19 cellular contexts compared by ENCODE assay signal in the genomic region with DNA sequence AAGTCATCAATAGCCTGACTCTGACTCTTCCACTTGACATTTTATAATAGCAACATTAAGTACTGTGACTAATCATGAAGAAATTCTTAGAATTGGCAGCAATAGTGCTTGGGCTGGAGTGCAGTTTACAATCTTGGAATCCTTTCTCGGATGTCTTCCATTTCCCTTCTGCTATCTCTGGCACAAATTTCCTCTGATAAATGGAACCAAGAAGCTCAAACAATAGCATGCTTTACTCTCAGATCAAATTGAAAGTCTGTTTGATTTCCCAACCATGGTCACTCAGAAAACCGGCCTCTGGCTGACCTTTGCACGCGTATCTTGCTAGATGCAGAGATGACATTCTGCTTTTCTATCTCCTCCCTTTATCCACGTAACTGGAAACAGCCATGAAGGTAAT.
DNase-seq lines count a peak whose midpoint lies in the region; ATAC-seq and TF ChIP-seq lines count a peak whose summit lies in the region.
"Had no signal": no experiment of that assay in that cellular context is flagged by ENCODE, and none has a peak within 500 bp of the region (broad histone marks: within the 10 kb centered on the region; RNA-seq: fewer than 3 reads in every experiment).

No MANE protein-coding gene starts in this region.

- no peak overlapping the region for H3K4ac ChIP-seq in mesenchymal stem cell (ENCODE audit: low read depth in 1 of 2, low read length in 2 of 2)

- no peak overlapping the region for H2BK15ac ChIP-seq in mesenchymal stem cell (ENCODE audit: low read depth, poor library complexity, severe bottlenecking)

- H4K8ac ChIP-seq in mesenchymal stem cell (ENCODE audit: low read length) = no peak overlapping the region

- H2BK5ac ChIP-seq in mesenchymal stem cell (ENCODE audit: low read depth, low read length, poor library complexity, severe bottlenecking) = no peak overlapping the region

- H3K27ac ChIP-seq in mesenchymal stem cell (ENCODE audit: low read length, poor library complexity, severe bottlenecking) = no peak overlapping the region
- H3K27ac ChIP-seq: gastroesophageal sphincter, prostate gland, thyroid gland had no signal

- H3K18ac ChIP-seq in mesenchymal stem cell (ENCODE audit: low read depth in 1 of 2, low read length in 2 of 2) = no peak overlapping the region

- in situ Hi-C loops in KBM-7 (cut with MboI; ENCODE audit: low pct_unique_long_range_greater_than_20kb, low sequenced_read_pairs) = no loop called here

- no peak overlapping the region for H2AFZ ChIP-seq in mesenchymal stem cell (ENCODE audit: low read depth, low read length)

- no peak overlapping the region for H3K9ac ChIP-seq in mesenchymal stem cell (ENCODE audit: low read length)

- WGBS in mesenchymal stem cell = 53% methylated on average over 4 of the region's 5 CpGs

- no peak overlapping the region for H3K27ac Mint-ChIP-seq in endothelial cell (ENCODE audit: unreplicated experiment)
- H3K27ac Mint-ChIP-seq: activated T-cell treated with anti-CD3 and anti-CD28 coated beads, Interleukin-2, amount 50 U/mL, for 24 hours; CD4-positive, alpha-beta memory T cell; memory B cell had no signal

- H3K4me1 Mint-ChIP-seq in endothelial cell (ENCODE audit: unreplicated experiment) = no peaks in the 10 kb centered on the region
- H3K4me1 Mint-ChIP-seq: brain; CD4-positive, alpha-beta memory T cell had no signal

- no peaks in the 10 kb centered on the region for H3K79me1 ChIP-seq in mesenchymal stem cell (replicated peaks; ENCODE audit: low read length, poor library complexity, severe bottlenecking)

- H3K4me3 ChIP-seq in mesenchymal stem cell (ENCODE audit: insufficient read depth in 1 of 2, low read depth in 1 of 2, low read length in 2 of 2) = peak overlapping the region in 1 of 2 experiments; percentile 12
- H3K4me3 ChIP-seq: gastroesophageal sphincter, prostate gland, thyroid gland had no signal

- no peaks in the 10 kb centered on the region for H3K36me3 Mint-ChIP-seq in endothelial cell (ENCODE audit: low read depth, unreplicated experiment)
- H3K36me3 Mint-ChIP-seq: brain; CD4-positive, alpha-beta memory T cell; memory B cell had no signal

- DNase-seq in AG09319 (ENCODE audit: extremely low read depth, low read depth) = peak; percentile 36
- DNase-seq in M059J (ENCODE audit: low read depth) = peak; percentile 87
- DNase-seq in epidermal melanocyte (ENCODE audit: insufficient read length, low spot score) = peak; percentile 22
- DNase-seq in mesenchymal stem cell = peak; percentile 45
- DNase-seq in endothelial cell (ENCODE audit: low spot score) = no peak
- no peak for DNase-seq in SW480 (ENCODE audit: low spot score)
- no peak for DNase-seq in KBM-7
- DNase-seq: activated CD4-positive, CD25-positive, alpha-beta regulatory T cell treated with anti-CD3 and anti-CD28 coated beads, Interleukin-2, amount 50 U/mL, for 72 hours; activated T-cell treated with anti-CD3 and anti-CD28 coated beads, Interleukin-2, amount 50 U/mL, for 24 hours; CD4-positive, alpha-beta memory T cell; MM.1S; NCI-H446; thyroid gland had no signal

- H2BK120ac ChIP-seq in mesenchymal stem cell (ENCODE audit: low read depth, low read length) = no peak overlapping the region

- TF ChIP-seq CTCF in AG09319 (IDR thresholded peaks at IDR 0.05; ENCODE audit: low read depth, low read length) = no peak
- no peak for TF ChIP-seq CTCF in endothelial cell (IDR thresholded peaks at IDR 0.05; ENCODE audit: unreplicated experiment)

- no peak overlapping the region for H3K4me3 Mint-ChIP-seq in endothelial cell (ENCODE audit: unreplicated experiment)
- H3K4me3 Mint-ChIP-seq: activated T-cell treated with anti-CD3 and anti-CD28 coated beads, Interleukin-2, amount 50 U/mL, for 24 hours; brain; CD4-positive, alpha-beta memory T cell; memory B cell had no signal

- no peak overlapping the region for H2AK5ac ChIP-seq in mesenchymal stem cell (ENCODE audit: low read length, severe bottlenecking)

- no peak overlapping the region for H3K4me2 ChIP-seq in mesenchymal stem cell (ENCODE audit: low read length, poor library complexity, severe bottlenecking)

- ATAC-seq in GM21529 (IDR thresholded peaks at IDR 0.05; ENCODE audit: unreplicated experiment) = no peak
- ATAC-seq: gastroesophageal sphincter, HCT116 had no signal

- no peak overlapping the region for H3K23ac ChIP-seq in mesenchymal stem cell (ENCODE audit: low read length in 2 of 2)

- H2BK12ac ChIP-seq in mesenchymal stem cell (ENCODE audit: low read length in 2 of 2) = no peak overlapping the region

- H3K4me1 ChIP-seq in mesenchymal stem cell (ENCODE audit: control insufficient read depth, insufficient read depth, low read depth, low read length) = no peaks in the 10 kb centered on the region
- H3K4me1 ChIP-seq: gastroesophageal sphincter, prostate gland, thyroid gland had no signal

- H4K91ac ChIP-seq in mesenchymal stem cell (ENCODE audit: low read length) = no peak overlapping the region

- H3K27me3 Mint-ChIP-seq in endothelial cell (ENCODE audit: unreplicated experiment) = no peaks in the 10 kb centered on the region
- H3K27me3 Mint-ChIP-seq: brain; CD4-positive, alpha-beta memory T cell; memory B cell had no signal

- no peaks in the 10 kb centered on the region for H3K9me3 Mint-ChIP-seq in endothelial cell (ENCODE audit: unreplicated experiment)

- H3K27me3 ChIP-seq in mesenchymal stem cell (ENCODE audit: control insufficient read depth in 1 of 2, insufficient read depth in 1 of 2, low read length in 2 of 2) = no peaks in the 10 kb centered on the region
- H3K27me3 ChIP-seq: gastroesophageal sphincter, thyroid gland had no signal

- H3K14ac ChIP-seq in mesenchymal stem cell (ENCODE audit: low read length in 2 of 2) = no peak overlapping the region

- H3K36me3 ChIP-seq in mesenchymal stem cell (ENCODE audit: control insufficient read depth in 1 of 2, insufficient read depth in 2 of 2, low read depth in 1 of 2, low read length in 2 of 2) = no peaks in the 10 kb centered on the region
- H3K36me3 ChIP-seq: gastroesophageal sphincter, prostate gland, thyroid gland had no signal

- no peaks in the 10 kb centered on the region for H3K9me3 ChIP-seq in mesenchymal stem cell (ENCODE audit: control insufficient read depth, low read length)
- H3K9me3 ChIP-seq: gastroesophageal sphincter, prostate gland, thyroid gland had no signal

Comparison
In these comparisons a context has a peak if more than half of its experiments do, and no peak if none do; other contexts are left out.
1. DNase-seq: peak in AG09319 (single experiment), M059J (single experiment), epidermal melanocyte (single experiment) and mesenchymal stem cell (single experiment); none in endothelial cell (single experiment), SW480 (single experiment) and KBM-7 (single experiment).